ENCODE assay signal across 13 cellular contexts in the genomic region with DNA sequence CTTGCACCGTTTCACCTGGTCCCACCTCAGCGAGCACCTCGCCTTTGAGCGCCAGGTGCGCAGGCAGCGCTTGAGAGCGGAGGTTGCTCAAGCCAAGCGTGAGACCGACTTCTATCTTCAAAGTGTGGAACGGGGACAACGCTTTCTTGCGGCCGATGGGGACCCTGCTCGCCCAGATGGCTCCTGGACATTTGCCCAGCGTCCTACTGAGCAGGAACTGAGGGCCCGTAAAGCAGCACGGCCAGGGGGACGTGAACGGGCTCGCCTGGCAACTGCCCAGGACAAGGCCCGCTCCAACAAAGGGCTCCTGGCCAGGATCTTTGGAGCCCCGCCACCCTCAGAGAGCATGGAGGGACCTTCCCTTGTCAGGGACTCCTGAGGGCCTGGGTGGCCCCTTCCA. TPM values are rescaled to one million over a fixed set of nuclear protein-coding genes. Genes with fewer than 3 reads are reported as not detected.
DNase-seq lines count a peak whose midpoint lies in the region; ATAC-seq and TF ChIP-seq lines count a peak whose summit lies in the region.
"Had no signal": no experiment of that assay in that cellular context is flagged by ENCODE, and none has a peak within 500 bp of the region (broad histone marks: within the 10 kb centered on the region; RNA-seq: fewer than 3 reads in every experiment).

No MANE protein-coding gene starts in this region.

- POLR2A ChIA-PET in activated CD4-positive, alpha-beta T cell treated with anti-CD3 and anti-CD28 coated beads, Interleukin-2, amount 10 ng/mL, durations not matched to agents 7 days and 5 days (lab: Charles Lee): no interaction called here

- H4K20me1 ChIP-seq in MM.1S (ENCODE audit: insufficient read depth, low read length): no peaks in the 10 kb centered on the region

- intact Hi-C loops in sciatic nerve (cut with DNase I): no loop called here
- intact Hi-C loops in mucosa of descending colon (cut with DNase I, micrococcal nuclease): loop anchor here in 1 of 2 donors (10.0 kb wide), 1 partner anchor 253 kb away; no protein-coding TSS in a partner anchor

- no peak for DNase-seq in activated CD4-positive, alpha-beta T cell treated with anti-CD3 and anti-CD28 coated beads, Interleukin-2, amount 10 ng/mL, durations not matched to agents 7 days and 5 days
- DNase-seq in activated CD4-positive, alpha-beta T cell treated with anti-CD3 and anti-CD28 coated beads for 4 hours: no peak
- DNase-seq in MM.1S: no peak
- no peak for DNase-seq in fibroblast of pulmonary artery (ENCODE audit: low read depth)
- DNase-seq in sciatic nerve (ENCODE audit: low spot score): peak; percentile 74
- DNase-seq in mucosa of descending colon: no peak
- DNase-seq in HPDE6-E6E7 (ENCODE audit: extremely low spot score): no peak
- no peak for DNase-seq in NCI-H345 (lab: John Stamatoyannopoulos, UW)
- DNase-seq: foreskin keratinocyte, NCI-H510A treated with DMSO at 0.1 percent for 48 hours had no signal

- CTCF ChIA-PET in activated CD4-positive, alpha-beta T cell treated with anti-CD3 and anti-CD28 coated beads, Interleukin-2, amount 10 ng/mL, durations not matched to agents 7 days and 5 days (lab: Charles Lee): no interaction called here

- peaks cover 12% of the 10 kb centered on the region for H3K27me3 Mint-ChIP-seq in activated CD4-positive, alpha-beta T cell treated with anti-CD3 and anti-CD28 coated beads, Interleukin-2, amount 10 ng/mL, durations not matched to agents 7 days and 5 days

- no peaks in the 10 kb centered on the region for H3K9me2 ChIP-seq in MM.1S (replicated peaks; ENCODE audit: insufficient read depth, low read length)

- peaks cover 37% of the 10 kb centered on the region for H3K4me1 Mint-ChIP-seq in activated CD4-positive, alpha-beta T cell treated with anti-CD3 and anti-CD28 coated beads, Interleukin-2, amount 10 ng/mL, durations not matched to agents 7 days and 5 days

- no peaks in the 10 kb centered on the region for H3K9me3 Mint-ChIP-seq in activated CD4-positive, alpha-beta T cell treated with anti-CD3 and anti-CD28 coated beads, Interleukin-2, amount 10 ng/mL, durations not matched to agents 7 days and 5 days
- H3K9me3 Mint-ChIP-seq: activated naive CD4-positive, alpha-beta T cell treated with anti-CD3 and anti-CD28 coated beads, Interleukin-2, amount 50 U/mL, for 72 hours had no signal

- H3K27ac Mint-ChIP-seq in activated CD4-positive, alpha-beta T cell treated with anti-CD3 and anti-CD28 coated beads, Interleukin-2, amount 10 ng/mL, durations not matched to agents 7 days and 5 days: peak overlapping the region; percentile 78
- H3K27ac Mint-ChIP-seq: activated CD4-positive, alpha-beta T cell treated with anti-CD3 and anti-CD28 coated beads for 36 hours had no signal

- H3K9ac ChIP-seq in MM.1S (ENCODE audit: low read length): no peak overlapping the region

- H2AFZ ChIP-seq in MM.1S (ENCODE audit: low read length): no peak overlapping the region

- H3K9me3 ChIP-seq in MM.1S (replicated peaks; ENCODE audit: insufficient read depth, low read length) (no peaks in the 10 kb centered on the region), mucosa of descending colon (no peaks in the 10 kb centered on the region)
- H3K9me3 ChIP-seq: suprapubic skin had no signal

- H3K27me3 ChIP-seq in MM.1S (replicated peaks; ENCODE audit: insufficient read depth, low read length): no peaks in the 10 kb centered on the region
- H3K27me3 ChIP-seq: foreskin keratinocyte had no signal

- H3K27ac ChIP-seq in MM.1S (ENCODE audit: low read length): no peak overlapping the region
- H3K27ac ChIP-seq: foreskin keratinocyte, suprapubic skin had no signal

- H3K4me1 ChIP-seq in MM.1S (ENCODE audit: low read length) (peaks cover 8% of the 10 kb centered on the region; the same call in 1 of the 2 replicates), mucosa of descending colon (ENCODE audit: low read depth) (peaks cover 5% of the 10 kb centered on the region)
- H3K4me1 ChIP-seq: foreskin keratinocyte had no signal

- H3F3A ChIP-seq in MM.1S (ENCODE audit: insufficient read depth, low read length): peaks cover 15% of the 10 kb centered on the region

- no peak for TF ChIP-seq CTCF in MM.1S (IDR thresholded peaks at IDR 0.05; ENCODE audit: low read length)
- no peak for TF ChIP-seq CTCF in fibroblast of pulmonary artery (IDR thresholded peaks at IDR 0.05; ENCODE audit: low read length, missing control alignments)
- no peak for TF ChIP-seq CTCF in mucosa of descending colon (IDR thresholded peaks at IDR 0.05)

- H3K36me3 ChIP-seq in MM.1S (replicated peaks; ENCODE audit: insufficient read depth, low read length) (peaks cover 3% of the 10 kb centered on the region; the same call in 1 of the 2 replicates), mucosa of descending colon (ENCODE audit: low read depth) (no peaks in the 10 kb centered on the region)

- no peak overlapping the region for H3K4me3 Mint-ChIP-seq in activated CD4-positive, alpha-beta T cell treated with anti-CD3 and anti-CD28 coated beads, Interleukin-2, amount 10 ng/mL, durations not matched to agents 7 days and 5 days
- H3K4me3 Mint-ChIP-seq: activated CD4-positive, alpha-beta T cell treated with anti-CD3 and anti-CD28 coated beads for 36 hours had no signal

- H3K79me2 ChIP-seq in MM.1S (ENCODE audit: low read length): peaks cover 22% of the 10 kb centered on the region

- H3K4me2 ChIP-seq in MM.1S (ENCODE audit: low read depth, low read length): peak overlapping the region; percentile 90; the same call in 1 of the 2 replicates

- H3K4me3 ChIP-seq in MM.1S (ENCODE audit: low read length) (no peak overlapping the region), fibroblast of pulmonary artery (replicated peaks; ENCODE audit: low read depth, low read length) (peak overlapping the region; percentile 99), mucosa of descending colon (no peak overlapping the region)

- H3K36me3 Mint-ChIP-seq in activated CD4-positive, alpha-beta T cell treated with anti-CD3 and anti-CD28 coated beads, Interleukin-2, amount 10 ng/mL, durations not matched to agents 7 days and 5 days (ENCODE audit: low read depth): peaks cover 24% of the 10 kb centered on the region

- ATAC-seq in sciatic nerve: no peak
- ATAC-seq in mucosa of descending colon: no peak
- ATAC-seq: foreskin keratinocyte had no signal

RNA-seq across cellular contexts. Expression of a gene that starts 1.5 kb away (rescaled TPM):
- 10 to 100 TPM; 24.9 to 27.4 TPM for total RNA-seq in activated CD4-positive, alpha-beta T cell treated with anti-CD3 and anti-CD28 coated beads, Interleukin-2, amount 10 ng/mL, durations not matched to agents 7 days and 5 days
- 10.3 TPM for total RNA-seq in sciatic nerve
- 10 to 100 TPM; 13.1 to 17.3 (median 13.6) TPM for total RNA-seq in mucosa of descending colon
